In genomic region chr20:53869466-53870258, GRCh38 we compare ENCODE assay signal across 7 cellular contexts.
A peak's percentile ranks its signal among the peaks of the same experiment; 100 is the strongest.
DNase-seq lines count a peak whose midpoint lies in the region; ATAC-seq and TF ChIP-seq lines count a peak whose summit lies in the region.

No MANE protein-coding gene starts in this region.

- H3K4me3 ChIP-seq in GM12865 (ENCODE audit: low read depth, low read length): peak overlapping the region; percentile 28; the same call in 1 of the 2 replicates
- H3K4me3 ChIP-seq in astrocyte of the cerebellum (ENCODE audit: low read depth, low read length): no peak overlapping the region

- ATAC-seq in HG02623 (IDR thresholded peaks at IDR 0.05; ENCODE audit: unreplicated experiment): peak; percentile 56

- DNase-seq in GM12865 (ENCODE audit: low read depth) (peak; percentile 93), NCI-H1092 treated with DMSO at 0.1 percent for 48 hours (lab: John Stamatoyannopoulos, UW) (peak; percentile 22), T-helper 2 cell (peak in 4 of 5 experiments; percentile 47 to 88 (median 54)), astrocyte of the cerebellum (ENCODE audit: low read depth) (peak; percentile 69), iPS-NIHi11 (ENCODE audit: low spot score) (peak; percentile 68)
- peak; percentile 24 to 32 for DNase-seq in stimulated activated CD4-positive, alpha-beta T cell treated with anti-CD3 and anti-CD28 coated beads, Interleukin-1b, Interleukin-23, amount 100 ng/mL, for 1 hour (ENCODE audit: low read depth in 2 of 2)

- TF ChIP-seq CTCF in GM12865 (IDR thresholded peaks at IDR 0.05; ENCODE audit: insufficient read depth, low read depth, low read length, missing control alignments) (peak; percentile 90), astrocyte of the cerebellum (IDR thresholded peaks at IDR 0.05; ENCODE audit: low read depth, low read length, missing control alignments) (peak; percentile 92)

- in situ Hi-C loops in astrocyte of the cerebellum (cut with HindIII; ENCODE audit: low sequenced_read_pairs): no loop called here

Comparison
In these comparisons a context has a peak if more than half of its experiments do, and no peak if none do; other contexts are left out.
1. DNase-seq: peak in every context shown above with its lines; median percentile 93 in GM12865; 69 in astrocyte of the cerebellum; 68 in iPS-NIHi11; 54 in T-helper 2 cell; 28 in stimulated activated CD4-positive, alpha-beta T cell treated with anti-CD3 and anti-CD28 coated beads, Interleukin-1b, Interleukin-23, amount 100 ng/mL, for 1 hour; 22 in NCI-H1092 treated with DMSO at 0.1 percent for 48 hours.